ENCODE assay signal across 9 cellular contexts in genomic region chr6:28474441-28475219, GRCh38. TPM values are rescaled to one million over a fixed set of nuclear protein-coding genes. Genes with fewer than 3 reads are reported as not detected.
DNase-seq lines count a peak whose midpoint lies in the region; ATAC-seq and TF ChIP-seq lines count a peak whose summit lies in the region.
"Had no signal": no experiment of that assay in that cellular context is flagged by ENCODE, and none has a peak within 500 bp of the region (broad histone marks: within the 10 kb centered on the region; RNA-seq: fewer than 3 reads in every experiment).

No MANE protein-coding gene starts in this region.

- no peaks in the 10 kb centered on the region for H3K79me2 ChIP-seq in smooth muscle cell (ENCODE audit: low read depth)

- peak overlapping the region; percentile 80 for H2AFZ ChIP-seq in smooth muscle cell (ENCODE audit: low read depth)

- H3K9me3 ChIP-seq in left ventricle myocardium inferior (replicated peaks) (no peaks in the 10 kb centered on the region), smooth muscle cell (replicated peaks; ENCODE audit: low read depth) (no peaks in the 10 kb centered on the region), suprapubic skin (no peaks in the 10 kb centered on the region)

- peak overlapping the region; percentile 10 for H3K4me3 ChIP-seq in left ventricle myocardium inferior
- peak overlapping the region; percentile 66 for H3K4me3 ChIP-seq in fibroblast of the aortic adventitia (ENCODE audit: low read depth, low read length)
- peak overlapping the region; percentile 62 for H3K4me3 ChIP-seq in smooth muscle cell
- no peak overlapping the region for H3K4me3 ChIP-seq in suprapubic skin

- no peaks in the 10 kb centered on the region for H3F3A ChIP-seq in smooth muscle cell (ENCODE audit: low read depth)

- intact Hi-C loops in left ventricle myocardium inferior (cut with micrococcal nuclease): no loop called here
- intact Hi-C loops in Right ventricle myocardium superior (cut with DNase I): no loop called here

- no peak for TF ChIP-seq EP300 in suprapubic skin (IDR thresholded peaks at IDR 0.05)

- H3K4me1 ChIP-seq in left ventricle myocardium inferior: no peaks in the 10 kb centered on the region
- no peaks in the 10 kb centered on the region for H3K4me1 ChIP-seq in smooth muscle cell (ENCODE audit: low read depth)
- H3K4me1 ChIP-seq in suprapubic skin: no peaks in the 10 kb centered on the region

- no peak for TF ChIP-seq CTCF in left ventricle myocardium inferior (IDR thresholded peaks at IDR 0.05; ENCODE audit: borderline replicate concordance)
- TF ChIP-seq CTCF in fibroblast of the aortic adventitia (IDR thresholded peaks at IDR 0.05; ENCODE audit: insufficient read depth, low read length): no peak
- no peak for TF ChIP-seq CTCF in smooth muscle cell (IDR thresholded peaks at IDR 0.05; ENCODE audit: borderline replicate concordance, insufficient read depth, poor library complexity, severe bottlenecking)
- TF ChIP-seq CTCF in suprapubic skin (IDR thresholded peaks at IDR 0.05): no peak

- H3K36me3 ChIP-seq in left ventricle myocardium inferior (no peaks in the 10 kb centered on the region), smooth muscle cell (ENCODE audit: low read depth) (no peaks in the 10 kb centered on the region), suprapubic skin (no peaks in the 10 kb centered on the region)

- H3K4me2 ChIP-seq in smooth muscle cell: peak overlapping the region; percentile 92

- no peak overlapping the region for H3K27ac ChIP-seq in left ventricle myocardium inferior (replicated peaks)
- no peak overlapping the region for H3K27ac ChIP-seq in smooth muscle cell (ENCODE audit: low read depth)
- H3K27ac ChIP-seq in suprapubic skin: no peak overlapping the region

- WGBS in smooth muscle cell (ENCODE audit: low lambda C conversion rate): 2% methylated on average over 18 of the region's 18 CpGs
- WGBS in suprapubic skin: 7% methylated on average over 18 of the region's 18 CpGs

- H3K27me3 ChIP-seq in left ventricle myocardium inferior (ENCODE audit: low read depth) (peaks cover 96% of the 10 kb centered on the region), smooth muscle cell (ENCODE audit: low read depth) (peaks cover 5% of the 10 kb centered on the region), suprapubic skin (peaks cover 37% of the 10 kb centered on the region)

- no peaks in the 10 kb centered on the region for H4K20me1 ChIP-seq in smooth muscle cell (ENCODE audit: low read depth)

- ATAC-seq in Right ventricle myocardium superior (ENCODE audit: poor library complexity) (no peak), HG02763 (IDR thresholded peaks at IDR 0.05; ENCODE audit: unreplicated experiment) (no peak)

- no peak overlapping the region for H3K9ac ChIP-seq in smooth muscle cell (ENCODE audit: low read depth)

- no peak for TF ChIP-seq POLR2A in suprapubic skin (IDR thresholded peaks at IDR 0.05)

- DNase-seq in left ventricle myocardium inferior (no peak), Right ventricle myocardium superior (no peak), KG1 (lab: John Stamatoyannopoulos, UW) (peak; percentile 82), SKM-1 (lab: John Stamatoyannopoulos, UW; ENCODE audit: unreplicated experiment) (peak; percentile 50), fibroblast of the aortic adventitia (ENCODE audit: low read depth) (peak; percentile 95), smooth muscle cell (lab: John Stamatoyannopoulos, UW; ENCODE audit: unreplicated experiment) (no peak), suprapubic skin (ENCODE audit: low spot score in 2 of 2) (no peak)

RNA-seq across cellular contexts. Expression of gene ZSCAN23, which starts 31.3 kb away (rescaled TPM):
- total RNA-seq in left ventricle myocardium inferior: 1.5 TPM
- 2.1 TPM for total RNA-seq in Right ventricle myocardium superior
- 6.7 and 12.0 TPM in 2 replicates for total RNA-seq in fibroblast of the aortic adventitia (ENCODE audit: low replicate concordance)
- 1.6 and 2.7 TPM in 2 replicates for total RNA-seq in smooth muscle cell
- polyA plus RNA-seq in smooth muscle cell: 0.60 and 0.94 TPM in 2 replicates
- total RNA-seq in suprapubic skin: 1 to 10 TPM in 2 of 4 donors, under 1 TPM in 1, not detected in 1; 0.68 to 5.9 (median 4.8) TPM

RNA-seq across cellular contexts. Expression of gene GPX6, which starts 41.0 kb away (rescaled TPM):
- total RNA-seq in left ventricle myocardium inferior: not detected
- not detected for total RNA-seq in Right ventricle myocardium superior
- not detected in 2 replicates for total RNA-seq in fibroblast of the aortic adventitia (ENCODE audit: low replicate concordance)
- not detected in 2 replicates for total RNA-seq in smooth muscle cell
- polyA plus RNA-seq in smooth muscle cell: not detected in 2 replicates
- not detected for total RNA-seq in suprapubic skin
- polyA plus RNA-seq: esophagus had no signal

RNA-seq across cellular contexts. Expression of gene GPX5, which starts 51.1 kb away (rescaled TPM):
- not detected for total RNA-seq in left ventricle myocardium inferior
- not detected for total RNA-seq in Right ventricle myocardium superior
- total RNA-seq in fibroblast of the aortic adventitia (ENCODE audit: low replicate concordance): not detected in 2 replicates
- total RNA-seq in smooth muscle cell: 2.3 and 12.8 TPM in 2 replicates
- 6.5 and 9.5 TPM in 2 replicates for polyA plus RNA-seq in smooth muscle cell
- total RNA-seq in suprapubic skin: not detected
- polyA plus RNA-seq: esophagus had no signal

Comparison
In these comparisons a context has a peak if more than half of its experiments do, and no peak if none do; other contexts are left out.
1. DNase-seq: peak in KG1 (single experiment), SKM-1 (single experiment) and fibroblast of the aortic adventitia (single experiment); none in left ventricle myocardium inferior (single experiment), Right ventricle myocardium superior (single experiment), smooth muscle cell (single experiment) and suprapubic skin (0 of 2).